ENCODE assay signal across 24 cellular contexts in the genomic region with DNA sequence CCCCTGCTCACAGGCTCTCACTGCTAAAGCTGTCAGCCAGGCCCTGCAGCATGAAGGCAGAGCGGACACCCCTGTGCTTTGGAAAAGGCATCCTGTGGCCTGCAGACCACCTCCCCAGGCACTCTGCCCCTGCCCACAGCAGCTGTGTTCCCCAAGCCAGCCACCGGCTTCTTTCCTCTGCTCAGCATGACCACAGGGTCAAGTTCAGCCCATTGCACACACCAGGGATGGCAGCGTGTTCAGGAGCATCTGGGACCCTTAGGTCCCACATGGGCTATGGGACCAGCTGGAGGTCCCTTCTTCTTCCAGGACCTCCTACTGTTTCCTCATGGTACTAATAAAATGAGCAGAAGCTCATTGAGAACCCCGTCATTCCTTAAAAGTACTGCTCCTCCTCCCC.
"Had no signal": no experiment of that assay in that cellular context is flagged by ENCODE, and none has a peak within 500 bp of the region (broad histone marks: within the 10 kb centered on the region; RNA-seq: fewer than 3 reads in every experiment).

No MANE protein-coding gene starts in this region.

- H3K4me1 ChIP-seq: gastrocnemius medialis had no signal

- H3K27ac ChIP-seq: brain microvascular endothelial cell, coronary artery, dorsolateral prefrontal cortex, gastrocnemius medialis had no signal

- H3K4me3 ChIP-seq: coronary artery, dorsolateral prefrontal cortex, gastrocnemius medialis had no signal

- H3K9me3 ChIP-seq: gastrocnemius medialis had no signal

- ATAC-seq: activated CD8-positive, alpha-beta T cell treated with anti-CD3 and anti-CD28 coated beads for 36 hours; activated T-cell treated with anti-CD3 and anti-CD28 coated beads, Interleukin-2, amount 50 U/mL, for 4 hours; activated T-helper 17 cell treated with anti-CD3 and anti-CD28 coated beads, Interleukin-2, amount 50 U/mL, for 72 hours; esophagus mucosa; gastrocnemius medialis had no signal

- H3K36me3 ChIP-seq: brain microvascular endothelial cell, gastrocnemius medialis had no signal

- DNase-seq: activated CD4-positive, alpha-beta T cell treated with anti-CD3 and anti-CD28 coated beads for 1 hour; activated CD4-positive, alpha-beta T cell treated with anti-CD3 and anti-CD28 coated beads for 4 hours; activated CD4-positive, alpha-beta T cell treated with anti-CD3 and anti-CD28 coated beads, Interleukin-2, amount 50 U/mL, for 1 hour; activated CD4-positive, alpha-beta T cell treated with anti-CD3 and anti-CD28 coated beads, Interleukin-2, amount 50 U/mL, for 48 hours; activated CD8-positive, alpha-beta memory T cell treated with anti-CD3 and anti-CD28 coated beads for 24 hours; activated CD8-positive, alpha-beta T cell treated with anti-CD3 and anti-CD28 coated beads for 36 hours; activated effector memory CD4-positive, alpha-beta T cell treated with Interleukin-2 at 50 U/mL for 16 hours; activated gamma-delta T cell treated with Interleukin-2 at 50 U/mL for 16 hours; activated naive CD4-positive, alpha-beta T cell treated with anti-CD3 and anti-CD28 coated beads, Interleukin-2, amount 50 U/mL, for 16 hours; activated naive CD4-positive, alpha-beta T cell treated with Interleukin-2 at 50 U/mL for 16 hours; activated T-cell treated with anti-CD3 and anti-CD28 coated beads, Interleukin-2, amount 50 U/mL, for 4 hours; amniotic stem cell; anterior cingulate cortex; brain microvascular endothelial cell; dorsolateral prefrontal cortex; effector memory CD4-positive, alpha-beta T cell; endodermal cell; foreskin fibroblast; gastrocnemius medialis; glutamatergic neuron; T-helper 2 cell had no signal

- H3K27me3 ChIP-seq: brain microvascular endothelial cell, dorsolateral prefrontal cortex, gastrocnemius medialis had no signal
